17 cellular contexts compared by ENCODE assay signal in the genomic region with DNA sequence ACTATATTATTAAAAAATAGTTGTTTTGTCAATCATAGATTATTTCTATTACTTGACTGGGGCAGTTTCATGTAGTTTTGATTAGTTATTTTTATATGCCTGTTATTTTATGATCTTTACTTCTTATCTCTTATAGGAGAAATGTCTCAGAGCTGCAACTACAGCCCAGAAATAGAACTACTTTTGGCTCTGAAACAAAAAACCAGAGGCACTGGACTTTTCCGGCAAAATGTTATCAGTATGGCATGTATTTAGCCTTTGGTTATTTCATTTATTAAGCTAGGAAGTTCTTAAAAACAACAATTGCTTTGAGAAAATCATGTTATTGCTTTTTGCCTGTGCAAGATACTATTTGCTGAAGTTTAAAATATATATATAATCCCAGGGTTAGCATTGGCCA.
DNase-seq lines count a peak whose midpoint lies in the region; ATAC-seq and TF ChIP-seq lines count a peak whose summit lies in the region.
"Had no signal": no experiment of that assay in that cellular context is flagged by ENCODE, and none has a peak within 500 bp of the region (broad histone marks: within the 10 kb centered on the region; RNA-seq: fewer than 3 reads in every experiment).

No MANE protein-coding gene starts in this region.

- intact Hi-C loops in left ventricle myocardium inferior (cut with micrococcal nuclease) (no loop called here), heart left ventricle (cut with DNase I) (loop anchor here in 1 of 10 donors (10.0 kb wide), 1 partner anchor 109 kb away; no protein-coding TSS in a partner anchor)

- H3K4me1 ChIP-seq in left ventricle myocardium inferior (peaks cover 29% of the 10 kb centered on the region), heart left ventricle (peaks cover 0 to 31% (median 10%) of the 10 kb centered on the region in 12 donors)
- H3K4me1 ChIP-seq: BLaER1, Caco-2 had no signal

- H3K4me3 Mint-ChIP-seq in nephron: no peak overlapping the region
- H3K4me3 Mint-ChIP-seq in activated naive CD8-positive, alpha-beta T cell treated with anti-CD3 and anti-CD28 coated beads for 36 hours: no peak overlapping the region
- H3K4me3 Mint-ChIP-seq: CD8-positive, alpha-beta memory T cell; GM23338; H9 had no signal

- 17 to 30% (median 25%) methylated on average over 1 of the region's 1 CpG for WGBS in heart left ventricle, 4 donors

- H3K27ac Mint-ChIP-seq in nephron: peak overlapping the region; percentile 8 to 90 (median 67)
- H3K27ac Mint-ChIP-seq in activated naive CD8-positive, alpha-beta T cell treated with anti-CD3 and anti-CD28 coated beads for 36 hours: no peak overlapping the region
- H3K27ac Mint-ChIP-seq: CD8-positive, alpha-beta memory T cell; GM23338; H9 had no signal

- no peaks in the 10 kb centered on the region for H3K36me3 Mint-ChIP-seq in nephron (ENCODE audit: low read depth)
- H3K36me3 Mint-ChIP-seq in activated naive CD8-positive, alpha-beta T cell treated with anti-CD3 and anti-CD28 coated beads for 36 hours: no peaks in the 10 kb centered on the region
- H3K36me3 Mint-ChIP-seq: CD8-positive, alpha-beta memory T cell had no signal

- TF ChIP-seq POLR2A in heart left ventricle (IDR thresholded peaks at IDR 0.05): no peak

- TF ChIP-seq CTCF in left ventricle myocardium inferior (IDR thresholded peaks at IDR 0.05; ENCODE audit: borderline replicate concordance) (no peak), heart left ventricle (IDR thresholded peaks at IDR 0.05) (no peak), coronary artery (IDR thresholded peaks at IDR 0.05) (no peak), nephron (IDR thresholded peaks at IDR 0.05; ENCODE audit: unreplicated experiment in 3 of 3) (no peak)

- no peaks in the 10 kb centered on the region for H3K27me3 ChIP-seq in left ventricle myocardium inferior (ENCODE audit: low read depth)
- H3K27me3 ChIP-seq in heart left ventricle: no peaks in the 10 kb centered on the region
- H3K27me3 ChIP-seq: BLaER1 had no signal

- H3K36me3 ChIP-seq in left ventricle myocardium inferior (no peaks in the 10 kb centered on the region), heart left ventricle (no peaks in the 10 kb centered on the region)
- H3K36me3 ChIP-seq: BLaER1 had no signal

- ATAC-seq in heart left ventricle: no peak
- ATAC-seq: GM23338 had no signal

- H3K27me3 Mint-ChIP-seq in nephron (ENCODE audit: low read depth): no peaks in the 10 kb centered on the region
- peaks cover 3% of the 10 kb centered on the region for H3K27me3 Mint-ChIP-seq in activated naive CD8-positive, alpha-beta T cell treated with anti-CD3 and anti-CD28 coated beads for 36 hours
- H3K27me3 Mint-ChIP-seq: CD8-positive, alpha-beta memory T cell had no signal

- H3K4me3 ChIP-seq in left ventricle myocardium inferior (no peak overlapping the region), heart left ventricle (no peak overlapping the region), coronary artery (no peak overlapping the region)
- H3K4me3 ChIP-seq: BLaER1, GM23338 had no signal

- H3K9me3 ChIP-seq in left ventricle myocardium inferior (replicated peaks) (no peaks in the 10 kb centered on the region), heart left ventricle (peaks cover 0 to 5% (median 0%) of the 10 kb centered on the region in 12 donors)
- H3K9me3 ChIP-seq: BLaER1, Caco-2 had no signal

- H3K4me1 Mint-ChIP-seq in nephron: peaks cover 40% of the 10 kb centered on the region
- no peaks in the 10 kb centered on the region for H3K4me1 Mint-ChIP-seq in activated naive CD8-positive, alpha-beta T cell treated with anti-CD3 and anti-CD28 coated beads for 36 hours
- H3K4me1 Mint-ChIP-seq: CD8-positive, alpha-beta memory T cell; GM23338; H9 had no signal

- DNase-seq in left ventricle myocardium inferior (no peak), heart left ventricle (no peak), coronary artery (ENCODE audit: low spot score) (no peak), GM19238 (ENCODE audit: insufficient read length, low spot score) (no peak), epidermal melanocyte (ENCODE audit: insufficient read length, low spot score) (no peak)
- DNase-seq in activated naive CD8-positive, alpha-beta T cell treated with anti-CD3 and anti-CD28 coated beads for 36 hours: no peak
- DNase-seq: 8988T; AML-193; Caco-2; CD8-positive, alpha-beta memory T cell; DND-41; GDM1; H9; IMR-90 had no signal

- H3K9me3 Mint-ChIP-seq in nephron: no peaks in the 10 kb centered on the region
- no peaks in the 10 kb centered on the region for H3K9me3 Mint-ChIP-seq in activated naive CD8-positive, alpha-beta T cell treated with anti-CD3 and anti-CD28 coated beads for 36 hours
- H3K9me3 Mint-ChIP-seq: GM23338, H9 had no signal

- H3K27ac ChIP-seq in left ventricle myocardium inferior (replicated peaks) (peak overlapping the region; percentile 22), heart left ventricle (peak overlapping the region in 4 of 12 donors; percentile 3 to 46 (median 5)), coronary artery (peak overlapping the region; percentile 1 to 48)
- H3K27ac ChIP-seq: BLaER1 had no signal
